8 cellular contexts compared by ENCODE assay signal in genomic region chr3:49803464-49804140, GRCh38. TPM values are rescaled to one million over a fixed set of nuclear protein-coding genes. Genes with fewer than 3 reads are reported as not detected.
DNase-seq lines count a peak whose midpoint lies in the region; TF ChIP-seq lines count a peak whose summit lies in the region.

No MANE protein-coding gene starts in this region.

- DNase-seq in D341Med (ENCODE audit: low spot score) = peak; percentile 63
- peak; percentile 60 for DNase-seq in GM23248
- peak; percentile 50 for DNase-seq in NCI-H2171 (lab: John Stamatoyannopoulos, UW)
- DNase-seq in activated CD8-positive, alpha-beta memory T cell treated with anti-CD3 and anti-CD28 coated beads, Interleukin-2, amount 50 U/mL, for 48 hours = peak; percentile 74
- DNase-seq in esophagus muscularis mucosa (ENCODE audit: extremely low spot score) = no peak
- DNase-seq in ecto neural progenitor cell (ENCODE audit: low spot score) = no peak
- DNase-seq in NCI-H1092 treated with DMSO at 0.1 percent for 48 hours (lab: John Stamatoyannopoulos, UW) = no peak

- 2% methylated on average over 35 to 41 of the region's 41 CpGs for WGBS in GM23248 (ENCODE audit: low coverage in 1 of 2, low lambda C conversion rate in 2 of 2, missing lambda C conversion rate in 2 of 2), 2 experiments
- WGBS in esophagus muscularis mucosa = 3% methylated on average over 11 of the region's 41 CpGs

- H3K9me3 ChIP-seq in GM23248 (ENCODE audit: low read depth) (no peaks in the 10 kb centered on the region), esophagus muscularis mucosa (no peaks in the 10 kb centered on the region), neuron (ENCODE audit: low read length) (no peaks in the 10 kb centered on the region)

- no peak for TF ChIP-seq EP300 in esophagus muscularis mucosa (IDR thresholded peaks at IDR 0.05)

- 0 out of 2 replicates have a peak, but pooled peaks cover 3% of the 10 kb centered on the region for H3F3A ChIP-seq in GM23248 (ENCODE audit: insufficient read depth)

- no peaks in the 10 kb centered on the region for H4K20me1 ChIP-seq in GM23248 (ENCODE audit: insufficient read depth)

- TF ChIP-seq CTCF in esophagus muscularis mucosa (IDR thresholded peaks at IDR 0.05) = no peak

- peak overlapping the region; percentile 83 for H3K9ac ChIP-seq in GM23248

- H3K9me2 ChIP-seq in GM23248 (ENCODE audit: insufficient read depth) = no peaks in the 10 kb centered on the region

- in situ Hi-C loops in GM23248 (cut with MboI) = no loop called here

- peak overlapping the region; percentile 96 for H3K4me3 ChIP-seq in GM23248
- peak overlapping the region; percentile 70 to 99 (median 85) for H3K4me3 ChIP-seq in esophagus muscularis mucosa
- peak overlapping the region; percentile 55 for H3K4me3 ChIP-seq in neuron (ENCODE audit: low read length)

- intact Hi-C loops in esophagus muscularis mucosa (cut with DNase I) = loop anchor here (2.0 kb wide), 1 partner anchor 103 kb away; no protein-coding TSS in a partner anchor

- H3K27me3 ChIP-seq in GM23248 (replicated peaks; ENCODE audit: insufficient read depth) (no peaks in the 10 kb centered on the region), esophagus muscularis mucosa (peaks cover 0 to 4% (median 0%) of the 10 kb centered on the region in 4 donors), neuron (ENCODE audit: insufficient read depth, low read length) (peaks cover 17% of the 10 kb centered on the region)

- H3K4me1 ChIP-seq in GM23248 (ENCODE audit: insufficient read depth) = peaks cover 30% of the 10 kb centered on the region
- H3K4me1 ChIP-seq in esophagus muscularis mucosa = peaks cover 46 to 68% (median 66%) of the 10 kb centered on the region in 4 donors
- H3K4me1 ChIP-seq in neuron (ENCODE audit: insufficient read depth, low read length) = peaks cover 27% of the 10 kb centered on the region

- H3K79me2 ChIP-seq in GM23248 (ENCODE audit: insufficient read depth) = no peaks in the 10 kb centered on the region

- H3K36me3 ChIP-seq in GM23248 (ENCODE audit: low read depth) (no peaks in the 10 kb centered on the region), esophagus muscularis mucosa (peaks cover 0 to 18% (median 2%) of the 10 kb centered on the region in 4 donors), neuron (ENCODE audit: insufficient read depth, low read length) (no peaks in the 10 kb centered on the region)

- peak overlapping the region; percentile 91 for H3K4me2 ChIP-seq in GM23248 (ENCODE audit: unreplicated experiment)

- H3K27ac ChIP-seq in GM23248 (peak overlapping the region; percentile 65), esophagus muscularis mucosa (replicated peaks in 1 of 4) (peak overlapping the region; percentile 87 to 98 (median 91))

- no peak for TF ChIP-seq POLR2A in esophagus muscularis mucosa (IDR thresholded peaks at IDR 0.05; ENCODE audit: low read depth)

- peak overlapping the region; percentile 97 for H2AFZ ChIP-seq in GM23248
- H2AFZ ChIP-seq in neuron (ENCODE audit: low read depth, low read length) = peak overlapping the region; percentile 60

RNA-seq across cellular contexts. Expression of gene INKA1, which starts 0.5 kb away (rescaled TPM):
- total RNA-seq in GM23248 (2014; rRNA removed; shearing (Covaris generic)) = 7.1 and 12.0 TPM in 2 replicates
- 7.2 and 7.9 TPM in 2 replicates for polyA plus RNA-seq in GM23248 (2016; fragmentation: Nextera tagmentation; extraction: Ambion mirVana)
- total RNA-seq in esophagus muscularis mucosa = 1 to 10 TPM; 3.3 to 5.8 (median 4.0) TPM

RNA-seq across cellular contexts. Expression of gene CDHR4, which starts 3.9 kb away (rescaled TPM):
- not detected in 2 replicates for total RNA-seq in GM23248 (2014; rRNA removed; shearing (Covaris generic))
- polyA plus RNA-seq in GM23248 (2016; fragmentation: Nextera tagmentation; extraction: Ambion mirVana) = not detected in 2 replicates
- total RNA-seq in esophagus muscularis mucosa = under 1 TPM in 1 of 4 donors, not detected in 3; 0.17 TPM

RNA-seq across cellular contexts. Expression of gene UBA7, which starts 10.2 kb away (rescaled TPM):
- 35.7 and 41.6 TPM in 2 replicates for total RNA-seq in GM23248 (2014; rRNA removed; shearing (Covaris generic))
- polyA plus RNA-seq in GM23248 (2016; fragmentation: Nextera tagmentation; extraction: Ambion mirVana) = 14.0 and 16.9 TPM in 2 replicates
- 10 to 100 TPM; 25.5 to 40.0 (median 31.4) TPM for total RNA-seq in esophagus muscularis mucosa

RNA-seq across cellular contexts. Expression of gene IP6K1, which starts 17.3 kb away (rescaled TPM):
- total RNA-seq in GM23248 (2014; rRNA removed; shearing (Covaris generic)) = 20.6 and 27.2 TPM in 2 replicates
- polyA plus RNA-seq in GM23248 (2016; fragmentation: Nextera tagmentation; extraction: Ambion mirVana) = 18.7 and 20.3 TPM in 2 replicates
- total RNA-seq in esophagus muscularis mucosa = 10 to 100 TPM; 33.2 to 63.4 (median 52.4) TPM

RNA-seq across cellular contexts. Expression of gene TRAIP, which starts 52.8 kb away (rescaled TPM):
- 4.5 and 6.6 TPM in 2 replicates for total RNA-seq in GM23248 (2014; rRNA removed; shearing (Covaris generic))
- polyA plus RNA-seq in GM23248 (2016; fragmentation: Nextera tagmentation; extraction: Ambion mirVana) = 4.1 and 5.2 TPM in 2 replicates
- total RNA-seq in esophagus muscularis mucosa = 1 to 10 TPM in 2 of 4 donors, under 1 TPM in 1, not detected in 1; 0.84 to 1.4 (median 1.3) TPM

Comparison
In these comparisons a context has a peak if more than half of its experiments do, and no peak if none do; other contexts are left out.
1. DNase-seq: peak in D341Med (single experiment), GM23248 (single experiment), NCI-H2171 (single experiment) and activated CD8-positive, alpha-beta memory T cell treated with anti-CD3 and anti-CD28 coated beads, Interleukin-2, amount 50 U/mL, for 48 hours (single experiment); none in esophagus muscularis mucosa (single experiment), ecto neural progenitor cell (single experiment) and NCI-H1092 treated with DMSO at 0.1 percent for 48 hours (single experiment).
2. Peak in every context shown above with its lines, with median percentiles within 50 percentile points of each other: H3K4me3 ChIP-seq.